Comparison of ENCODE assay signal across 23 cellular contexts in genomic region chr5:156096259-156096658, GRCh38.
DNase-seq lines count a peak whose midpoint lies in the region; ATAC-seq lines count a peak whose summit lies in the region.
"Had no signal": no experiment of that assay in that cellular context is flagged by ENCODE, and none has a peak within 500 bp of the region (broad histone marks: within the 10 kb centered on the region; RNA-seq: fewer than 3 reads in every experiment).

No MANE protein-coding gene starts in this region.

- DNase-seq in AG08396 (ENCODE audit: low spot score) (peak; percentile 15), HCEC 1CT (peak; percentile 66), amniotic epithelial cell (ENCODE audit: low read depth) (peak; percentile 1), kidney tubule cell (ENCODE audit: low spot score) (peak; percentile 31), left ventricle myocardium superior (no peak), HAP-1 (ENCODE audit: low spot score in 2 of 2) (no peak)
- DNase-seq in naive thymus-derived CD4-positive, alpha-beta T cell = no peak
- DNase-seq: activated CD4-positive, CD25-positive, alpha-beta regulatory T cell; activated naive CD4-positive, alpha-beta T cell treated with Interleukin-2 at 50 U/mL for 16 hours; adrenal gland; effector memory CD4-positive, alpha-beta T cell; GOT3; left colon; NCI-H1105; NCI-H1930; NCI-H226; Peyer's patch; psoas muscle; T-helper 1 cell had no signal

- H3K27me3 Mint-ChIP-seq in naive thymus-derived CD4-positive, alpha-beta T cell = peaks cover 0 to 32% (median 5%) of the 10 kb centered on the region in 5 donors
- H3K27me3 Mint-ChIP-seq: stimulated activated naive CD8-positive, alpha-beta T cell treated with anti-CD3 and anti-CD28 coated beads, Interleukin-15, Interleukin-2, amounts not matched to agents 100 ng/mL and 50 ng/mL, for 24 hours had no signal

- no peaks in the 10 kb centered on the region for H3K4me1 ChIP-seq in naive thymus-derived CD4-positive, alpha-beta T cell (ENCODE audit: control insufficient read depth in 2 of 2, insufficient read depth in 2 of 2, low read length in 2 of 2)
- H3K4me1 ChIP-seq in HAP-1 = no peaks in the 10 kb centered on the region
- H3K4me1 ChIP-seq: adrenal gland, Peyer's patch, psoas muscle had no signal

- ATAC-seq in HG03439 (IDR thresholded peaks at IDR 0.05; ENCODE audit: unreplicated experiment) (no peak), left ventricle myocardium superior (no peak)
- no peak for ATAC-seq in naive thymus-derived CD4-positive, alpha-beta T cell
- ATAC-seq: left colon had no signal

- H3K4me3 ChIP-seq in naive thymus-derived CD4-positive, alpha-beta T cell (ENCODE audit: low read length) = no peak overlapping the region
- no peak overlapping the region for H3K4me3 ChIP-seq in HAP-1
- H3K4me3 ChIP-seq: adrenal gland, Peyer's patch, psoas muscle, thoracic aorta had no signal

- CTCF ChIA-PET in naive thymus-derived CD4-positive, alpha-beta T cell (lab: Charles Lee) = no interaction called here

- no peak overlapping the region for H3K27ac Mint-ChIP-seq in naive thymus-derived CD4-positive, alpha-beta T cell
- H3K27ac Mint-ChIP-seq: stimulated activated naive CD8-positive, alpha-beta T cell treated with anti-CD3 and anti-CD28 coated beads, Interleukin-15, Interleukin-2, amounts not matched to agents 100 ng/mL and 50 ng/mL, for 24 hours had no signal

- POLR2A ChIA-PET in naive thymus-derived CD4-positive, alpha-beta T cell (lab: Charles Lee) = no interaction called here

- no peaks in the 10 kb centered on the region for H3K9me3 ChIP-seq in naive thymus-derived CD4-positive, alpha-beta T cell (ENCODE audit: control insufficient read depth in 2 of 3, low read length in 3 of 3)
- no peaks in the 10 kb centered on the region for H3K9me3 ChIP-seq in HAP-1
- H3K9me3 ChIP-seq: adrenal gland, neutrophil, Peyer's patch, psoas muscle, thoracic aorta had no signal

- H3K27me3 ChIP-seq in naive thymus-derived CD4-positive, alpha-beta T cell (ENCODE audit: control insufficient read depth in 2 of 2, insufficient read depth in 2 of 2, low read length in 2 of 2) = no peaks in the 10 kb centered on the region
- no peaks in the 10 kb centered on the region for H3K27me3 ChIP-seq in HAP-1 (ENCODE audit: low read depth)
- H3K27me3 ChIP-seq: adrenal gland, neutrophil, Peyer's patch had no signal

- no peak overlapping the region for H3K4me3 Mint-ChIP-seq in naive thymus-derived CD4-positive, alpha-beta T cell
- H3K4me3 Mint-ChIP-seq: stimulated activated naive CD8-positive, alpha-beta T cell treated with anti-CD3 and anti-CD28 coated beads, Interleukin-15, Interleukin-2, amounts not matched to agents 100 ng/mL and 50 ng/mL, for 24 hours had no signal

- H3K27ac ChIP-seq in naive thymus-derived CD4-positive, alpha-beta T cell (ENCODE audit: low read depth, low read length) = no peak overlapping the region
- H3K27ac ChIP-seq: adrenal gland, neutrophil, Peyer's patch, psoas muscle, thoracic aorta had no signal

- in situ Hi-C loops in HAP-1 (cut with MboI; ENCODE audit: low sequenced_read_pairs) = no loop called here

- H3K36me3 Mint-ChIP-seq in naive thymus-derived CD4-positive, alpha-beta T cell = peaks cover 0 to 3% (median 0%) of the 10 kb centered on the region in 5 donors

- intact Hi-C loops in naive thymus-derived CD4-positive, alpha-beta T cell (cut with micrococcal nuclease) = no loop called here
- intact Hi-C loops in left ventricle myocardium superior (cut with micrococcal nuclease) = no loop called here

- H3K36me3 ChIP-seq in naive thymus-derived CD4-positive, alpha-beta T cell (ENCODE audit: control insufficient read depth in 2 of 3, insufficient read depth in 3 of 3, low read length in 3 of 3) = no peaks in the 10 kb centered on the region
- no peaks in the 10 kb centered on the region for H3K36me3 ChIP-seq in HAP-1 (replicated peaks)
- H3K36me3 ChIP-seq: adrenal gland, neutrophil, Peyer's patch, thoracic aorta had no signal

- peaks cover 0 to 11% (median 2%) of the 10 kb centered on the region in 11 donors for H3K9me3 Mint-ChIP-seq in naive thymus-derived CD4-positive, alpha-beta T cell
- H3K9me3 Mint-ChIP-seq: stimulated activated naive CD8-positive, alpha-beta T cell treated with anti-CD3 and anti-CD28 coated beads, Interleukin-15, Interleukin-2, amounts not matched to agents 100 ng/mL and 50 ng/mL, for 24 hours had no signal

- no peaks in the 10 kb centered on the region for H3K4me1 Mint-ChIP-seq in naive thymus-derived CD4-positive, alpha-beta T cell

Comparison
In these comparisons a context has a peak if more than half of its experiments do, and no peak if none do; other contexts are left out.
1. DNase-seq: peak in AG08396 (single experiment), HCEC 1CT (single experiment), amniotic epithelial cell (single experiment) and kidney tubule cell (single experiment); none in naive thymus-derived CD4-positive, alpha-beta T cell (0 of 9), left ventricle myocardium superior (single experiment) and HAP-1 (0 of 2).